ENCODE assay signal across 31 cellular contexts in the genomic region with DNA sequence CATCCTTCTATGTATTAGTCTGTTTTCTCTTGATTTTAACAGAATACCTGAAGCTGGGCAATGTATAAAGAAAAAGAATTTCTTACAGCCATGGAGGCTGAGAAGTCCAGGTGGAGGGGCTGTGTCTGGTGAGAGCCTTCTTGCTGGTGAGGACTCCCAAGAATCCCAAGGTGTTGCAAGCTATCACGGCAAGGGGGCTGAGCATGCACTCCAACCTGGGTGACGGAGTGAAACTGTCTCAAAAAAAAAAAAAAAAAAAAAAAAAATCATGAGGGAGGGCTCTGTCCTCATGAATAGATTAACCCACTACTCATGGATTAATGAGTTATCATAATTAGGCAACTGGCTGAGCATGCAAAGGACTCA. TPM values are rescaled to one million over a fixed set of nuclear protein-coding genes. Genes with fewer than 3 reads are reported as not detected.
DNase-seq lines count a peak whose midpoint lies in the region; ATAC-seq and TF ChIP-seq lines count a peak whose summit lies in the region.
"Had no signal": no experiment of that assay in that cellular context is flagged by ENCODE, and none has a peak within 500 bp of the region (broad histone marks: within the 10 kb centered on the region; RNA-seq: fewer than 3 reads in every experiment).

No MANE protein-coding gene starts in this region.

- H3K27me3 ChIP-seq in left ventricle myocardium inferior (ENCODE audit: low read depth) (no peaks in the 10 kb centered on the region), heart left ventricle (no peaks in the 10 kb centered on the region), parathyroid adenoma (ENCODE audit: control insufficient read depth, insufficient read depth, low read length) (no peaks in the 10 kb centered on the region), HAP-1 (ENCODE audit: low read depth) (no peaks in the 10 kb centered on the region)
- H3K27me3 ChIP-seq: BLaER1 treated with 17β-estradiol and CSF1 and Interleukin-3, amounts not matched to agents 10 nM and 100 nM; brain microvascular endothelial cell; dorsolateral prefrontal cortex; gastrocnemius medialis; Peyer's patch; testis; uterus had no signal

- DNase-seq in left ventricle myocardium inferior (no peak), heart left ventricle (no peak), WTC11 (ENCODE audit: low spot score) (no peak), RWPE1 (ENCODE audit: low spot score) (no peak), HAP-1 (ENCODE audit: low spot score in 2 of 2) (no peak), NCI-H774 (lab: John Stamatoyannopoulos, UW) (no peak)
- DNase-seq: activated CD4-positive, alpha-beta T cell treated with anti-CD3 and anti-CD28 coated beads, Interleukin-2, amount 10 ng/mL, durations not matched to agents 24 days and 14 days; activated CD8-positive, alpha-beta memory T cell treated with anti-CD3 and anti-CD28 coated beads, Interleukin-2, amount 10 ng/mL, durations not matched to agents 7 days and 5 days; activated naive CD4-positive, alpha-beta T cell treated with Interleukin-2 at 50 U/mL for 16 hours; amniotic stem cell; brain microvascular endothelial cell; dorsolateral prefrontal cortex; gastrocnemius medialis; HCEC 1CT; kidney glomerular epithelial cell; lower lobe of right lung; naive thymus-derived CD8-positive, alpha-beta T cell; NCI-H1436; NCI-H2081; NCI-H69; nucleus accumbens; Peyer's patch; SIG-M5; stimulated activated naive CD4-positive, alpha-beta T cell treated with Interleukin-2 at 50 U/mL for 16 hours; T-helper 9 cell; testis; uterus had no signal

- H3K27ac ChIP-seq in left ventricle myocardium inferior (replicated peaks) (peak overlapping the region; percentile 15), heart left ventricle (no peak overlapping the region), parathyroid adenoma (peak overlapping the region; percentile 54), RWPE1 (no peak overlapping the region)
- H3K27ac ChIP-seq: BLaER1 treated with 17β-estradiol and CSF1 and Interleukin-3, amounts not matched to agents 10 nM and 100 nM; brain microvascular endothelial cell; gastrocnemius medialis; lower lobe of right lung; Peyer's patch; testis; uterus had no signal

- POLR2A ChIA-PET in WTC11 (lab: Charles Lee) (interaction anchor here (0.6 kb wide), 1 partner anchor 10 kb away, joined by 3 read pairs; no protein-coding TSS in a partner anchor), RWPE1 (lab: Yijun Ruan, JAX; ENCODE audit: low non-redundant PET) (no interaction called here)

- H3K79me2 ChIP-seq in parathyroid adenoma: no peaks in the 10 kb centered on the region

- no peaks in the 10 kb centered on the region for H3K27me3 Mint-ChIP-seq in WTC11 (ENCODE audit: low read depth)
- H3K27me3 Mint-ChIP-seq: activated CD4-positive, alpha-beta T cell treated with anti-CD3 and anti-CD28 coated beads, Interleukin-2, amount 10 ng/mL, durations not matched to agents 24 days and 14 days; activated CD8-positive, alpha-beta memory T cell treated with anti-CD3 and anti-CD28 coated beads, Interleukin-2, amount 10 ng/mL, durations not matched to agents 7 days and 5 days; naive thymus-derived CD8-positive, alpha-beta T cell had no signal

- H3K27ac Mint-ChIP-seq in WTC11: peak overlapping the region; percentile 15; the same call in 1 of the 2 replicates
- H3K27ac Mint-ChIP-seq: activated CD4-positive, alpha-beta T cell treated with anti-CD3 and anti-CD28 coated beads, Interleukin-2, amount 10 ng/mL, durations not matched to agents 24 days and 14 days; activated CD8-positive, alpha-beta memory T cell treated with anti-CD3 and anti-CD28 coated beads, Interleukin-2, amount 10 ng/mL, durations not matched to agents 7 days and 5 days; activated T-helper 1 cell treated with anti-CD3 and anti-CD28 coated beads, Interleukin-12 subunit alpha, Interleukin-12 subunit beta, Interleukin-2, Interleukin-4 antibody, amounts not matched to agents 30 ng/mL and 10 ng/mL and 1 ng/mL, durations not matched to agents 14 hours and 24 hours and 36 hours had no signal

- no peaks in the 10 kb centered on the region for H3K9me3 ChIP-seq in left ventricle myocardium inferior (replicated peaks)
- no peaks in the 10 kb centered on the region for H3K9me3 ChIP-seq in heart left ventricle
- H3K9me3 ChIP-seq in parathyroid adenoma (ENCODE audit: control insufficient read depth, low read length): no peaks in the 10 kb centered on the region
- H3K9me3 ChIP-seq in HAP-1: no peaks in the 10 kb centered on the region
- H3K9me3 ChIP-seq: BLaER1 treated with 17β-estradiol and CSF1 and Interleukin-3, amounts not matched to agents 10 nM and 100 nM; gastrocnemius medialis; lower lobe of right lung; Peyer's patch; testis; uterus had no signal

- 0 out of 2 replicates have a peak, but pooled peaks cover 6% of the 10 kb centered on the region for H3K4me1 Mint-ChIP-seq in WTC11

- no peaks in the 10 kb centered on the region for H3K9me3 Mint-ChIP-seq in WTC11
- H3K9me3 Mint-ChIP-seq: activated CD4-positive, alpha-beta T cell treated with anti-CD3 and anti-CD28 coated beads, Interleukin-2, amount 10 ng/mL, durations not matched to agents 24 days and 14 days; activated T-helper 1 cell treated with anti-CD3 and anti-CD28 coated beads, Interleukin-12 subunit alpha, Interleukin-12 subunit beta, Interleukin-2, Interleukin-4 antibody, amounts not matched to agents 30 ng/mL and 10 ng/mL and 1 ng/mL, durations not matched to agents 14 hours and 24 hours and 36 hours; naive thymus-derived CD8-positive, alpha-beta T cell had no signal

- H3K36me3 Mint-ChIP-seq in WTC11: no peaks in the 10 kb centered on the region

- H3K4me2 ChIP-seq in parathyroid adenoma (ENCODE audit: low read length): no peak overlapping the region
- H3K4me2 ChIP-seq: BLaER1 treated with 17β-estradiol and CSF1 and Interleukin-3, amounts not matched to agents 10 nM and 100 nM had no signal

- H3K4me3 ChIP-seq in left ventricle myocardium inferior: no peak overlapping the region
- no peak overlapping the region for H3K4me3 ChIP-seq in heart left ventricle
- H3K4me3 ChIP-seq in parathyroid adenoma (ENCODE audit: low read depth, low read length): no peak overlapping the region
- no peak overlapping the region for H3K4me3 ChIP-seq in HAP-1
- H3K4me3 ChIP-seq: BLaER1 treated with 17β-estradiol and CSF1 and Interleukin-3, amounts not matched to agents 10 nM and 100 nM; dorsolateral prefrontal cortex; gastrocnemius medialis; lower lobe of right lung; Peyer's patch; skin epidermis; testis; uterus had no signal

- no peak for TF ChIP-seq POLR2A in heart left ventricle (IDR thresholded peaks at IDR 0.05)

- CTCF ChIA-PET in WTC11 (lab: Charles Lee): interaction anchor here (1.1 to 3.9 kb wide), 2 partner anchors 47 to 311 kb away, joined by 3 to 36 read pairs; partner anchors contain the start of gene NOB1
- CTCF ChIA-PET in RWPE1 (lab: Yijun Ruan, JAX): interaction anchor here (0.6 to 1.3 kb wide), 2 partner anchors 48 to 312 kb away, joined by 3 to 4 read pairs; partner anchors contain the start of gene NOB1

- H3K4me1 ChIP-seq in left ventricle myocardium inferior (peaks cover 7% of the 10 kb centered on the region), heart left ventricle (peaks cover 0 to 9% (median 0%) of the 10 kb centered on the region in 12 donors), parathyroid adenoma (peaks cover 17% of the 10 kb centered on the region), HAP-1 (no peaks in the 10 kb centered on the region)
- H3K4me1 ChIP-seq: BLaER1 treated with 17β-estradiol and CSF1 and Interleukin-3, amounts not matched to agents 10 nM and 100 nM; gastrocnemius medialis; Peyer's patch; uterus had no signal

- no peak for TF ChIP-seq CTCF in left ventricle myocardium inferior (IDR thresholded peaks at IDR 0.05; ENCODE audit: borderline replicate concordance)
- TF ChIP-seq CTCF in heart left ventricle (IDR thresholded peaks at IDR 0.05): no peak
- no peak for TF ChIP-seq CTCF in WTC11 (IDR thresholded peaks at IDR 0.05)
- TF ChIP-seq CTCF in parathyroid adenoma (IDR thresholded peaks at IDR 0.05): no peak
- no peak for TF ChIP-seq CTCF in RWPE1 (conservative IDR thresholded peaks at IDR 0.05; ENCODE audit: low read depth)

- whole genome bisulfite sequencing in heart left ventricle, 4 donors: 86 to 96% (median 92%) methylated on average over 2 of the region's 2 CpGs

- H3K36me3 ChIP-seq in left ventricle myocardium inferior (peaks cover 17% of the 10 kb centered on the region), heart left ventricle (peaks cover 0 to 67% (median 34%) of the 10 kb centered on the region in 9 donors), parathyroid adenoma (ENCODE audit: control insufficient read depth, insufficient read depth, low read length) (no peaks in the 10 kb centered on the region), HAP-1 (replicated peaks) (peaks cover 26% of the 10 kb centered on the region)
- H3K36me3 ChIP-seq: uterus had no signal

- H3K9ac ChIP-seq in parathyroid adenoma: no peak overlapping the region
- H3K9ac ChIP-seq: BLaER1 treated with 17β-estradiol and CSF1 and Interleukin-3, amounts not matched to agents 10 nM and 100 nM had no signal

- no peak for ATAC-seq in heart left ventricle
- no peak for ATAC-seq in WTC11
- ATAC-seq: activated CD8-positive, alpha-beta memory T cell treated with anti-CD3 and anti-CD28 coated beads, Interleukin-2, amount 10 ng/mL, durations not matched to agents 7 days and 5 days; naive thymus-derived CD8-positive, alpha-beta T cell had no signal

- in situ Hi-C loops in HAP-1 (cut with MboI; ENCODE audit: low sequenced_read_pairs): no loop called here

- no peak overlapping the region for H3K4me3 Mint-ChIP-seq in WTC11
- H3K4me3 Mint-ChIP-seq: activated CD4-positive, alpha-beta T cell treated with anti-CD3 and anti-CD28 coated beads, Interleukin-2, amount 10 ng/mL, durations not matched to agents 24 days and 14 days; activated CD8-positive, alpha-beta memory T cell treated with anti-CD3 and anti-CD28 coated beads, Interleukin-2, amount 10 ng/mL, durations not matched to agents 7 days and 5 days; activated T-helper 1 cell treated with anti-CD3 and anti-CD28 coated beads, Interleukin-12 subunit alpha, Interleukin-12 subunit beta, Interleukin-2, Interleukin-4 antibody, amounts not matched to agents 30 ng/mL and 10 ng/mL and 1 ng/mL, durations not matched to agents 14 hours and 24 hours and 36 hours; naive thymus-derived CD8-positive, alpha-beta T cell had no signal

- H2AFZ ChIP-seq in parathyroid adenoma: no peak overlapping the region

- intact Hi-C loops in left ventricle myocardium inferior (cut with micrococcal nuclease) (no loop called here), heart left ventricle (cut with DNase I) (loop anchor here in 2 of 10 donors (5.0 to 10.0 kb wide), 2 partner anchors 45 to 312 kb away; partner anchors contain the start of gene NOB1 (in 1 of the 2))

RNA-seq across cellular contexts. Expression of gene NQO1, which starts 19.4 kb away (rescaled TPM):
- 22.7 TPM for total RNA-seq in left ventricle myocardium inferior
- 10 to 100 TPM in 8 of 9 donors, 1 to 10 TPM in 1; 7.6 to 76.8 (median 12.8) TPM for total RNA-seq in heart left ventricle
- 10 to 100 TPM; 11.3 to 14.3 TPM for polyA plus RNA-seq in heart left ventricle
- total RNA-seq in WTC11 (2021): 32.6 to 38.9 TPM (median 34.7 TPM) in 3 replicates

RNA-seq across cellular contexts. Expression of gene NOB1, which starts 47.8 kb away (rescaled TPM):
- total RNA-seq in left ventricle myocardium inferior: 14.7 TPM
- total RNA-seq in heart left ventricle: 10 to 100 TPM; 10.9 to 26.0 (median 16.8) TPM
- polyA plus RNA-seq in heart left ventricle: 10 to 100 TPM in 1 of 2 donors, 1 to 10 TPM in 1; 7.8 to 26.2 TPM
- 80.3 to 88.0 TPM (median 81.7 TPM) in 3 replicates for total RNA-seq in WTC11 (2021)

RNA-seq across cellular contexts. Expression of gene WWP2, which starts 55.2 kb away (rescaled TPM):
- total RNA-seq in left ventricle myocardium inferior (21.3 TPM), heart left ventricle (10 to 100 TPM; 16.5 to 33.2 (median 24.0) TPM), WTC11 (2021) (37.9 to 39.1 TPM (median 39.0 TPM) in 3 replicates)
- 10 to 100 TPM in 1 of 2 donors, 1 to 10 TPM in 1; 8.4 to 21.2 TPM for polyA plus RNA-seq in heart left ventricle

Comparison
In these comparisons a context has a peak if more than half of its experiments do, and no peak if none do; other contexts are left out.
1. H3K27ac ChIP-seq: peak in left ventricle myocardium inferior (single experiment) and parathyroid adenoma (single experiment); none in heart left ventricle (0 of 12) and RWPE1 (single experiment).